9 cellular contexts compared by ENCODE assay signal in the genomic region with DNA sequence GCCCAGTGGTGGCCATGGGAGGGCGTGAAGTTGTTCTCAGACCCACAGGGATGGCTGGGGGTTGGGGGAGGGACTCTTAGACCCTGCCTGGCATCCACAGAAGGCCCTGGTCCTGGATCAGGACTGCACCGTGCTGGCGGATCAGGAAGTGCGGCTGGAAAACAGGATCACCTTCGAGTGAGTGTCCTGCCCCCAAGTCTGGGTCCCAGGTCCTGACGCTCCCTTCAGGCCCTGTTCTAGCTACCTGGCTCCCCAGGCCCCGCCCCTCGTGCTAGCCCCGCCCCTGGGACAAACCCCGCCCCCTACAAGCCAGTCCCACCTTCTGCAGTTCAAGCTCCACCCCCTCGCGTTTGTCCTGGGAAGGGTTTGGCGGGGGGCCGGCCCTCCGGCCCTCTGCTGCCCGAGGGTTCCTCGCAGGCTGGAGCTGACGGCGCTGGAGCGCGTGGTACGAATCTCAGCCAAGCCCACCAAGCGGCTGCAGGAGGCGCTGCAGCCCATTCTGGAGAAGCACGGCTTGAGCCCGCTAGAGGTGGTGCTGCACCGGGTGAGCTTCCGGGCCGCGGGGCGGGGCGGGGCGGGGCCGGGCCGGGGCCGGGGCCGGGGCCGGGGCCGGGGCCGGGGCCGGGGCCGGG. TPM values are rescaled to one million over a fixed set of nuclear protein-coding genes. Genes with fewer than 3 reads are reported as not detected.
DNase-seq lines count a peak whose midpoint lies in the region; ATAC-seq, FAIRE-seq and TF ChIP-seq lines count a peak whose summit lies in the region.
"Had no signal": no experiment of that assay in that cellular context is flagged by ENCODE, and none has a peak within 500 bp of the region (broad histone marks: within the 10 kb centered on the region; RNA-seq: fewer than 3 reads in every experiment).

No MANE protein-coding gene starts in this region.

- BruUV-seq in endothelial cell of umbilical vein (replicated peaks; lab: Mats Ljungman, UMichigan): no TSS peak

- POLR2A ChIA-PET in endothelial cell of umbilical vein (lab: Charles Lee): interaction anchor here (0.5 to 1.0 kb wide), 5 partner anchors 10 to 216 kb away, joined by 3 to 9 read pairs (median 4); a partner anchor contains a TSS

- CTCF ChIA-PET in endothelial cell of umbilical vein (lab: Charles Lee): interaction anchor here (1.0 to 5.8 kb wide), 27 partner anchors 9 to 257 kb away, joined by 3 to 64 read pairs (median 6); a partner anchor contains a TSS

- no peak overlapping the region for H3K4me2 ChIP-seq in endothelial cell of umbilical vein (ENCODE audit: insufficient read depth, low read length)

- no peak overlapping the region for H3K27ac ChIP-seq in endothelial cell of umbilical vein (ENCODE audit: insufficient read depth, low read depth, low read length)
- H3K27ac ChIP-seq in temporal lobe (ENCODE audit: low read depth, low read length): peak overlapping the region; percentile 15

- TF ChIP-seq CTCF in endothelial cell of umbilical vein (IDR thresholded peaks at IDR 0.05; ENCODE audit: extremely low read depth in 1 of 2, insufficient read depth in 1 of 2, low read depth in 1 of 2, low read length in 2 of 2): peak; percentile 52 to 81
- TF ChIP-seq CTCF in mesothelial cell of epicardium (IDR thresholded peaks at IDR 0.05; ENCODE audit: unreplicated experiment): peak; percentile 35

- no peak for ATAC-seq in GM18498 (IDR thresholded peaks at IDR 0.05; ENCODE audit: unreplicated experiment)

- peak; percentile 91 for FAIRE-seq in endothelial cell of umbilical vein (lab: Jason Lieb, UNC)

- H3K36me3 Mint-ChIP-seq in mesothelial cell of epicardium: no peaks in the 10 kb centered on the region

- H3K9me1 ChIP-seq in endothelial cell of umbilical vein (replicated peaks; ENCODE audit: control insufficient read depth, extremely low read depth, insufficient read depth, low read length): no peaks in the 10 kb centered on the region

- H3K4me1 ChIP-seq in endothelial cell of umbilical vein (ENCODE audit: control insufficient read depth, extremely low read depth, insufficient read depth, low read length): peaks cover 28% of the 10 kb centered on the region

- H3K27ac Mint-ChIP-seq in mesothelial cell of epicardium: no peak overlapping the region
- H3K27ac Mint-ChIP-seq: stimulated activated naive CD8-positive, alpha-beta T cell treated with anti-CD3 and anti-CD28 coated beads, Interleukin-15, Interleukin-2, amounts not matched to agents 100 ng/mL and 50 ng/mL, for 24 hours had no signal

- dilution Hi-C loops in endothelial cell of umbilical vein (cut with MboI; ENCODE audit: extremely low pct_ligation_motif_present, low sequenced_read_pairs): no loop called here

- no peaks in the 10 kb centered on the region for H3K27me3 Mint-ChIP-seq in mesothelial cell of epicardium (ENCODE audit: low read depth)
- H3K27me3 Mint-ChIP-seq: stimulated activated naive CD8-positive, alpha-beta T cell treated with anti-CD3 and anti-CD28 coated beads, Interleukin-15, Interleukin-2, amounts not matched to agents 100 ng/mL and 50 ng/mL, for 24 hours had no signal

- H3K9ac ChIP-seq in endothelial cell of umbilical vein (replicated peaks; ENCODE audit: extremely low read depth, insufficient read depth, low read length): no peak overlapping the region

- no peaks in the 10 kb centered on the region for H3K36me3 ChIP-seq in endothelial cell of umbilical vein (ENCODE audit: control insufficient read depth in 2 of 2, extremely low read depth in 1 of 2, insufficient read depth in 2 of 2, low read length in 2 of 2)

- intact Hi-C loops in endothelial cell of umbilical vein (cut with micrococcal nuclease): loop anchor here (1.0 to 2.0 kb wide), 4 partner anchors 11 to 56 kb away; a partner anchor contains a TSS

- peak; percentile 40 for DNase-seq in COR-L47 (lab: John Stamatoyannopoulos, UW)
- peak; percentile 97 for DNase-seq in H4 (ENCODE audit: low spot score)
- peak; percentile 74 to 85 for DNase-seq in NCI-H2081 (lab: John Stamatoyannopoulos, UW)
- peak; percentile 51 for DNase-seq in activated CD4-positive, alpha-beta T cell treated with anti-CD3 and anti-CD28 coated beads, Interleukin-2, amount 50 U/mL, for 1 hour
- peak; percentile 90 for DNase-seq in endothelial cell of umbilical vein (ENCODE audit: low read depth, low spot score)
- peak; percentile 76 to 86 for DNase-seq in mesothelial cell of epicardium (ENCODE audit: low spot score in 2 of 2, unreplicated experiment in 2 of 2)

- no peak overlapping the region for H2AFZ ChIP-seq in endothelial cell of umbilical vein (ENCODE audit: low read depth, low read length)

- H4K20me1 ChIP-seq in endothelial cell of umbilical vein (replicated peaks; ENCODE audit: control insufficient read depth, extremely low read depth, insufficient read depth, low read length): no peaks in the 10 kb centered on the region

- no peak for TF ChIP-seq POLR2A in endothelial cell of umbilical vein (IDR thresholded peaks at IDR 0.05; ENCODE audit: low read depth, low read length)

- H3K9me3 ChIP-seq in endothelial cell of umbilical vein (replicated peaks; ENCODE audit: control insufficient read depth, insufficient read depth, low read length): no peaks in the 10 kb centered on the region

- peak overlapping the region in 1 of 3 experiments; percentile 29 for H3K4me3 ChIP-seq in endothelial cell of umbilical vein (replicated peaks in 1 of 3; ENCODE audit: insufficient read depth in 1 of 3, low read depth in 1 of 3, low read length in 3 of 3)

- no peaks in the 10 kb centered on the region for H3K79me2 ChIP-seq in endothelial cell of umbilical vein (ENCODE audit: control insufficient read depth, insufficient read depth, low read length)

- H3K4me1 Mint-ChIP-seq in mesothelial cell of epicardium: peaks cover 23% of the 10 kb centered on the region

- H3K9me3 Mint-ChIP-seq in mesothelial cell of epicardium: no peaks in the 10 kb centered on the region
- H3K9me3 Mint-ChIP-seq: stimulated activated naive CD8-positive, alpha-beta T cell treated with anti-CD3 and anti-CD28 coated beads, Interleukin-15, Interleukin-2, amounts not matched to agents 100 ng/mL and 50 ng/mL, for 24 hours had no signal

- no peaks in the 10 kb centered on the region for H3K27me3 ChIP-seq in endothelial cell of umbilical vein (ENCODE audit: control insufficient read depth in 2 of 2, insufficient read depth in 2 of 2, low read length in 2 of 2)

- H3K4me3 Mint-ChIP-seq in mesothelial cell of epicardium: peak overlapping the region; percentile 61
- H3K4me3 Mint-ChIP-seq: stimulated activated naive CD8-positive, alpha-beta T cell treated with anti-CD3 and anti-CD28 coated beads, Interleukin-15, Interleukin-2, amounts not matched to agents 100 ng/mL and 50 ng/mL, for 24 hours had no signal

RNA-seq across cellular contexts. Expression of a gene that starts 12.9 kb away (rescaled TPM):
- total RNA-seq in H4 (2014; rRNA removed; shearing (Covaris generic)): 26.2 and 28.1 TPM in 2 replicates
- total RNA-seq in endothelial cell of umbilical vein (4.3 and 4.8 TPM in 2 replicates), mesothelial cell of epicardium (13.5 to 16.1 TPM (median 14.1 TPM) in 3 replicates), temporal lobe (3.4 TPM)
- polyA plus RNA-seq in endothelial cell of umbilical vein: 7.3 and 9.9 TPM in 2 replicates
- polyA plus RNA-seq in endothelial cell of umbilical vein (2011; cell fraction: cytosol; rRNA removed): 5.6 and 7.6 TPM in 2 replicates
- polyA plus RNA-seq in endothelial cell of umbilical vein (2011; cell fraction: nucleus; rRNA removed): 8.4 and 11.2 TPM in 2 replicates
- 5.1 and 7.5 TPM in 2 replicates for polyA plus RNA-seq in endothelial cell of umbilical vein (2012)
- polyA minus RNA-seq in endothelial cell of umbilical vein: 4.1 and 4.2 TPM in 2 replicates
- 1.6 TPM for polyA minus RNA-seq in endothelial cell of umbilical vein (2011; cell fraction: cytosol; rRNA and poly(A)+ RNA removed)
- 2.2 and 3.8 TPM in 2 replicates for polyA minus RNA-seq in endothelial cell of umbilical vein (2011; cell fraction: nucleus; rRNA and poly(A)+ RNA removed)

RNA-seq across cellular contexts. Expression of a gene that starts 13.6 kb away (rescaled TPM):
- total RNA-seq in H4 (2014; rRNA removed; shearing (Covaris generic)): not detected in 2 replicates
- total RNA-seq in endothelial cell of umbilical vein (not detected in 2 replicates), mesothelial cell of epicardium (not detected in 3 replicates), temporal lobe (not detected)
- polyA plus RNA-seq in endothelial cell of umbilical vein: not detected in 2 replicates
- not detected in 2 replicates for polyA plus RNA-seq in endothelial cell of umbilical vein (2011; cell fraction: cytosol; rRNA removed)
- not detected in 2 replicates for polyA plus RNA-seq in endothelial cell of umbilical vein (2011; cell fraction: nucleus; rRNA removed)
- not detected in 2 replicates for polyA plus RNA-seq in endothelial cell of umbilical vein (2012)
- not detected in 2 replicates for polyA minus RNA-seq in endothelial cell of umbilical vein
- polyA minus RNA-seq in endothelial cell of umbilical vein (2011; cell fraction: cytosol; rRNA and poly(A)+ RNA removed): not detected
- not detected in 2 replicates for polyA minus RNA-seq in endothelial cell of umbilical vein (2011; cell fraction: nucleus; rRNA and poly(A)+ RNA removed)

RNA-seq across cellular contexts. Expression of a gene that starts 19.1 kb away (rescaled TPM):
- 745 and 800 TPM in 2 replicates for total RNA-seq in H4 (2014; rRNA removed; shearing (Covaris generic))
- 151 and 160 TPM in 2 replicates for total RNA-seq in endothelial cell of umbilical vein
- polyA plus RNA-seq in endothelial cell of umbilical vein: 370 and 475 TPM in 2 replicates
- polyA plus RNA-seq in endothelial cell of umbilical vein (2011; cell fraction: cytosol; rRNA removed): 338 and 363 TPM in 2 replicates
- 205 and 244 TPM in 2 replicates for polyA plus RNA-seq in endothelial cell of umbilical vein (2011; cell fraction: nucleus; rRNA removed)
- polyA plus RNA-seq in endothelial cell of umbilical vein (2012): 154 and 161 TPM in 2 replicates
- polyA minus RNA-seq in endothelial cell of umbilical vein: 316 and 343 TPM in 2 replicates
- 192 TPM for polyA minus RNA-seq in endothelial cell of umbilical vein (2011; cell fraction: cytosol; rRNA and poly(A)+ RNA removed)
- polyA minus RNA-seq in endothelial cell of umbilical vein (2011; cell fraction: nucleus; rRNA and poly(A)+ RNA removed): 84.3 and 117 TPM in 2 replicates
- total RNA-seq in mesothelial cell of epicardium: 85.4 to 87.2 TPM (median 87.0 TPM) in 3 replicates
- 85.3 TPM for total RNA-seq in temporal lobe

RNA-seq across cellular contexts. Expression of a gene that starts 29.9 kb away (rescaled TPM):
- not detected in 2 replicates for total RNA-seq in H4 (2014; rRNA removed; shearing (Covaris generic))
- total RNA-seq in endothelial cell of umbilical vein (not detected in 2 replicates), mesothelial cell of epicardium (not detected in 3 replicates), temporal lobe (0.74 TPM)
- not detected in 2 replicates for polyA plus RNA-seq in endothelial cell of umbilical vein
- not detected in 2 replicates for polyA plus RNA-seq in endothelial cell of umbilical vein (2011; cell fraction: cytosol; rRNA removed)
- polyA plus RNA-seq in endothelial cell of umbilical vein (2011; cell fraction: nucleus; rRNA removed): not detected in 2 replicates
- not detected in 2 replicates for polyA plus RNA-seq in endothelial cell of umbilical vein (2012)
- not detected in 2 replicates for polyA minus RNA-seq in endothelial cell of umbilical vein
- polyA minus RNA-seq in endothelial cell of umbilical vein (2011; cell fraction: cytosol; rRNA and poly(A)+ RNA removed): not detected
- polyA minus RNA-seq in endothelial cell of umbilical vein (2011; cell fraction: nucleus; rRNA and poly(A)+ RNA removed): not detected in 2 replicates

RNA-seq across cellular contexts. Expression of a gene that starts 38.8 kb away (rescaled TPM):
- total RNA-seq in H4 (2014; rRNA removed; shearing (Covaris generic)): 5.8 and 7.3 TPM in 2 replicates
- total RNA-seq in endothelial cell of umbilical vein: 1.00 and 1.4 TPM in 2 replicates
- 1.4 and 2.7 TPM in 2 replicates for polyA plus RNA-seq in endothelial cell of umbilical vein
- 0.66 and 1.1 TPM in 2 replicates for polyA plus RNA-seq in endothelial cell of umbilical vein (2011; cell fraction: cytosol; rRNA removed)
- 0.73 and 0.96 TPM in 2 replicates for polyA plus RNA-seq in endothelial cell of umbilical vein (2011; cell fraction: nucleus; rRNA removed)
- polyA plus RNA-seq in endothelial cell of umbilical vein (2012): 1.6 and 1.7 TPM in 2 replicates
- polyA minus RNA-seq in endothelial cell of umbilical vein: 0.24 and 0.57 TPM in 2 replicates
- polyA minus RNA-seq in endothelial cell of umbilical vein (2011; cell fraction: cytosol; rRNA and poly(A)+ RNA removed): 7.9 TPM
- polyA minus RNA-seq in endothelial cell of umbilical vein (2011; cell fraction: nucleus; rRNA and poly(A)+ RNA removed): 0.29 TPM in 1 of 2 replicates, not detected in the other
- 2.1 to 2.7 TPM (median 2.3 TPM) in 3 replicates for total RNA-seq in mesothelial cell of epicardium
- total RNA-seq in temporal lobe: 2.7 TPM

Comparison
In these comparisons a context has a peak if more than half of its experiments do, and no peak if none do; other contexts are left out.
1. DNase-seq: peak in every context shown above with its lines; median percentile 97 in H4; 90 in endothelial cell of umbilical vein; 81 in mesothelial cell of epicardium; 80 in NCI-H2081; 51 in activated CD4-positive, alpha-beta T cell treated with anti-CD3 and anti-CD28 coated beads, Interleukin-2, amount 50 U/mL, for 1 hour; 40 in COR-L47.